Comparison of ENCODE assay signal across 8 cellular contexts in genomic region chr5:681317-682191, GRCh38. TPM values are rescaled to one million over a fixed set of nuclear protein-coding genes. Genes with fewer than 3 reads are reported as not detected.
DNase-seq lines count a peak whose midpoint lies in the region; ATAC-seq and TF ChIP-seq lines count a peak whose summit lies in the region.
"Not testable (repeated sequence)": the region's sequence is repeated elsewhere in the genome, so short reads cannot be mapped to it uniquely, and the experiment has no call there.

No MANE protein-coding gene starts in this region.

- TF ChIP-seq CTCF in Peyer's patch (IDR thresholded peaks at IDR 0.05); dorsolateral prefrontal cortex (IDR thresholded peaks at IDR 0.05 in 54 of 56, conservative IDR thresholded peaks at IDR 0.05 in 2 of 56; ENCODE audit: low read depth in 1 of 56, partially characterized antibody in 56 of 56); left lung (IDR thresholded peaks at IDR 0.05); osteocyte (IDR thresholded peaks at IDR 0.05): not testable (repeated sequence)

- DNase-seq in Ammon's horn (ENCODE audit: low spot score) (peak; percentile 1), Peyer's patch (peak; percentile 9 to 43 (median 40)), dorsolateral prefrontal cortex (peak in 1 of 10 donors; percentile 19), cardiac septum (ENCODE audit: low spot score) (peak; percentile 61), left lung (peak; percentile 13 to 57), osteocyte (ENCODE audit: extremely low spot score, unreplicated experiment) (peak; percentile 76), substantia nigra (lab: John Stamatoyannopoulos, UW) (peak in 1 of 49 donors; percentile 37)
- peak; percentile 43 for DNase-seq in activated CD8-positive, alpha-beta memory T cell treated with anti-CD3 and anti-CD28 coated beads, Interleukin-2, amount 50 U/mL, for 48 hours

- not testable (repeated sequence) for H3K36me3 Mint-ChIP-seq in osteocyte (ENCODE audit: unreplicated experiment)

- H3K27ac ChIP-seq in Peyer's patch, left lung: not testable (repeated sequence)
- H3K27ac ChIP-seq in dorsolateral prefrontal cortex (peak overlapping the region in 38 of 59 donors; percentile 1 to 82 (median 32)), substantia nigra (ENCODE audit: low read depth, low read length, poor library complexity, severe bottlenecking) (peak overlapping the region; percentile 49)

- H3K4me3 Mint-ChIP-seq in osteocyte (ENCODE audit: unreplicated experiment) = not testable (repeated sequence)

- ATAC-seq in left lung = not testable (repeated sequence)

- intact Hi-C loops in dorsolateral prefrontal cortex (cut with DNase I) = loop anchor here in 1 of 2 donors (5.0 kb wide), 1 partner anchor 96 kb away; no protein-coding TSS in a partner anchor
- intact Hi-C loops in cardiac septum (cut with DNase I) = loop anchor here (10.0 kb wide), 1 partner anchor 93 kb away; no protein-coding TSS in a partner anchor
- intact Hi-C loops in left lung (cut with DNase I) = not testable (repeated sequence)

- H3K36me3 ChIP-seq in Peyer's patch, left lung: not testable (repeated sequence)

- TF ChIP-seq POLR2A in Peyer's patch (IDR thresholded peaks at IDR 0.05) = not testable (repeated sequence)

- not testable (repeated sequence) for H3K4me3 ChIP-seq in Peyer's patch, dorsolateral prefrontal cortex, left lung

- H3K9me3 Mint-ChIP-seq in osteocyte (ENCODE audit: unreplicated experiment) = not testable (repeated sequence)

- H3K27ac Mint-ChIP-seq in osteocyte (ENCODE audit: unreplicated experiment) = not testable (repeated sequence)

- not testable (repeated sequence) for H3K4me1 Mint-ChIP-seq in osteocyte (ENCODE audit: unreplicated experiment)

- H3K27me3 ChIP-seq in Peyer's patch, dorsolateral prefrontal cortex, left lung: not testable (repeated sequence)

- not testable (repeated sequence) for H3K27me3 Mint-ChIP-seq in osteocyte (ENCODE audit: unreplicated experiment)

- H3K9me3 ChIP-seq in Peyer's patch, left lung: not testable (repeated sequence)

- H3K4me1 ChIP-seq in Peyer's patch, left lung: not testable (repeated sequence)

RNA-seq across cellular contexts. Expression of gene TPPP, which starts 11.6 kb away (rescaled TPM):
- 10 to 100 TPM in 3 of 4 donors, 1 to 10 TPM in 1; 7.4 to 60.5 (median 14.5) TPM for total RNA-seq in Peyer's patch
- 100 to 1,000 TPM; 236 to 675 (median 361) TPM for total RNA-seq in dorsolateral prefrontal cortex
- total RNA-seq in cardiac septum = 7.3 TPM
- 10 to 100 TPM in 1 of 2 donors, 1 to 10 TPM in 1; 9.6 to 14.4 TPM for total RNA-seq in left lung
- total RNA-seq in osteocyte = 0.13 and 0.16 TPM in 2 replicates
